ENCODE assay signal across 8 cellular contexts in genomic region chr17:79809530-79810137, GRCh38. TPM values are rescaled to one million over a fixed set of nuclear protein-coding genes. Genes with fewer than 3 reads are reported as not detected.
A peak's percentile ranks its signal among the peaks of the same experiment; 100 is the strongest.
DNase-seq lines count a peak whose midpoint lies in the region; ATAC-seq and TF ChIP-seq lines count a peak whose summit lies in the region.

No MANE protein-coding gene starts in this region.

- no peak overlapping the region for H3K27ac ChIP-seq in HUES6 (ENCODE audit: low read depth, low read length)
- 0 out of 2 replicates have a peak overlapping the region, but pooled peaks have one; percentile 50 for H3K27ac ChIP-seq in WERI-Rb-1
- no peak overlapping the region for H3K27ac ChIP-seq in aorta (ENCODE audit: low read depth in 1 of 2, low read length in 2 of 2)

- 5% methylated on average over 40 to 43 of the region's 43 CpGs for WGBS in aorta, 2 donors

- H3K27me3 Mint-ChIP-seq in nephron (ENCODE audit: low read depth): peaks cover 91% of the 10 kb centered on the region

- in situ Hi-C loops in GM13976 (cut with MboI; ENCODE audit: low sequenced_read_pairs, unreplicated experiment): loop anchor here (5.0 kb wide), 1 partner anchor 33 kb away; no protein-coding TSS in a partner anchor

- intact Hi-C loops in aorta (cut with DNase I): loop anchor here in 1 of 2 donors (5.0 kb wide), 1 partner anchor 33 kb away; no protein-coding TSS in a partner anchor

- H3K36me3 ChIP-seq in HUES6 (ENCODE audit: control insufficient read depth, insufficient read depth, low read length) (no peaks in the 10 kb centered on the region), WERI-Rb-1 (no peaks in the 10 kb centered on the region), aorta (ENCODE audit: control insufficient read depth in 1 of 2, insufficient read depth in 2 of 2, low read length in 1 of 2) (no peaks in the 10 kb centered on the region)

- ATAC-seq in aorta (ENCODE audit: low FRiP score) (no peak), HG02852 (IDR thresholded peaks at IDR 0.05; ENCODE audit: unreplicated experiment) (no peak)

- peak overlapping the region; percentile 56 for H3K9ac ChIP-seq in HUES6 (ENCODE audit: low read length)

- no peaks in the 10 kb centered on the region for H3K36me3 Mint-ChIP-seq in nephron (ENCODE audit: low read depth)

- peak overlapping the region; percentile 33 for H3K4me3 ChIP-seq in HUES6 (ENCODE audit: low read depth, low read length)
- H3K4me3 ChIP-seq in WERI-Rb-1 (ENCODE audit: low read depth, low read length): peak overlapping the region; percentile 48
- H3K4me3 ChIP-seq in aorta (ENCODE audit: low read length in 2 of 2): no peak overlapping the region

- TF ChIP-seq CTCF in WERI-Rb-1 (IDR thresholded peaks at IDR 0.05; ENCODE audit: low read depth, low read length) (no peak), nephron (IDR thresholded peaks at IDR 0.05; ENCODE audit: unreplicated experiment in 3 of 3) (no peak), GM13976 (IDR thresholded peaks at IDR 0.05; ENCODE audit: borderline replicate concordance, control extremely low read depth, extremely low read depth, insufficient read depth, missing control alignments) (no peak)

- no peaks in the 10 kb centered on the region for H3K9me3 Mint-ChIP-seq in nephron

- DNase-seq in D341Med (ENCODE audit: low spot score): peak; percentile 62
- no peak for DNase-seq in WERI-Rb-1
- no peak for DNase-seq in aorta
- DNase-seq in activated CD8-positive, alpha-beta memory T cell treated with anti-CD3 and anti-CD28 coated beads for 24 hours: no peak
- DNase-seq in GM13976 (ENCODE audit: low spot score): no peak

- H3K4me1 Mint-ChIP-seq in nephron: peaks cover 31% of the 10 kb centered on the region

- H3K9me3 ChIP-seq in HUES6 (ENCODE audit: control insufficient read depth, insufficient read depth, low read depth, low read length) (no peaks in the 10 kb centered on the region), WERI-Rb-1 (ENCODE audit: severe bottlenecking) (peaks cover 9% of the 10 kb centered on the region), aorta (ENCODE audit: control insufficient read depth, low read length) (no peaks in the 10 kb centered on the region)

- peaks cover 42% of the 10 kb centered on the region for H3K4me1 ChIP-seq in HUES6 (ENCODE audit: control insufficient read depth, insufficient read depth, low read length)
- H3K4me1 ChIP-seq in aorta (ENCODE audit: control insufficient read depth in 1 of 2, insufficient read depth in 2 of 2, low read length in 2 of 2): no peaks in the 10 kb centered on the region

- peaks cover 92% of the 10 kb centered on the region for H3K27me3 ChIP-seq in HUES6 (ENCODE audit: control insufficient read depth, insufficient read depth, low read length)
- H3K27me3 ChIP-seq in WERI-Rb-1 (ENCODE audit: insufficient read depth, low read depth, severe bottlenecking): no peaks in the 10 kb centered on the region
- H3K27me3 ChIP-seq in aorta (ENCODE audit: control insufficient read depth in 1 of 2, insufficient read depth in 2 of 2, low read length in 1 of 2): no peaks in the 10 kb centered on the region

- peak overlapping the region; percentile 69 to 77 (median 77) for H3K4me3 Mint-ChIP-seq in nephron

- H3K27ac Mint-ChIP-seq in nephron: no peak overlapping the region

RNA-seq across cellular contexts. Expression of gene CBX8, which starts 12.8 kb away (rescaled TPM):
- total RNA-seq in aorta: 1 to 10 TPM; 5.3 to 6.2 TPM
- polyA plus RNA-seq in aorta: 1 to 10 TPM; 1.4 to 2.4 TPM

RNA-seq across cellular contexts. Expression of gene CBX4, which starts 29.6 kb away (rescaled TPM):
- 10 to 100 TPM; 10.7 to 13.4 TPM for total RNA-seq in aorta
- polyA plus RNA-seq in aorta: 1 to 10 TPM; 2.5 to 8.0 TPM

RNA-seq across cellular contexts. Expression of gene CBX2, which starts 31.7 kb away (rescaled TPM):
- total RNA-seq in aorta: 1 to 10 TPM; 1.2 to 4.5 TPM
- polyA plus RNA-seq in aorta: not detected

Comparison
In these comparisons a context has a peak if more than half of its experiments do, and no peak if none do; other contexts are left out.
1. H3K4me3 ChIP-seq: peak in HUES6 (single experiment) and WERI-Rb-1 (single experiment); none in aorta (0 of 2).